ENCODE assay signal across 24 cellular contexts in genomic region chr4:101162990-101163380, GRCh38.
"Had no signal": no experiment of that assay in that cellular context is flagged by ENCODE, and none has a peak within 500 bp of the region (broad histone marks: within the 10 kb centered on the region; RNA-seq: fewer than 3 reads in every experiment).

No MANE protein-coding gene starts in this region.

- H3K27ac ChIP-seq: esophagus muscularis mucosa, gastroesophageal sphincter, heart left ventricle, hepatocyte, left ventricle myocardium inferior, lower lobe of right lung, ovary, sigmoid colon, stomach, testis, tibial artery had no signal

- H3K9me3 ChIP-seq: esophagus muscularis mucosa, gastroesophageal sphincter, heart left ventricle, left ventricle myocardium inferior, lower lobe of right lung, ovary, sigmoid colon, stomach, testis, tibial artery had no signal

- H3K4me3 ChIP-seq: esophagus muscularis mucosa, gastroesophageal sphincter, heart left ventricle, hepatocyte, left ventricle myocardium inferior, lower lobe of right lung, ovary, sigmoid colon, stomach, testis, tibial artery had no signal

- H3K4me1 ChIP-seq: lower lobe of right lung, testis had no signal

- H3K36me3 ChIP-seq: esophagus muscularis mucosa, gastroesophageal sphincter, heart left ventricle, left ventricle myocardium inferior, lower lobe of right lung, ovary, sigmoid colon, stomach, tibial artery had no signal

- ATAC-seq: foreskin keratinocyte; gastroesophageal sphincter; heart left ventricle; left colon; lower lobe of right lung; natural killer cell; stimulated activated effector memory CD8-positive, alpha-beta T cell treated with anti-CD3 and anti-CD28 coated beads, Interleukin-12 subunit alpha, Interleukin-12 subunit beta, amount 100 ng/mL, for 72 hours had no signal

- H3K27me3 ChIP-seq: esophagus muscularis mucosa, foreskin keratinocyte, gastroesophageal sphincter, heart left ventricle, hepatocyte, ovary, sigmoid colon, stomach, testis, tibial artery had no signal

- H3K4me2 ChIP-seq: hepatocyte had no signal

- FAIRE-seq: colon, endothelial cell of umbilical vein had no signal

- DNase-seq: effector CD8-positive, alpha-beta T cell; endodermal cell; foreskin keratinocyte; heart left ventricle; kidney glomerular epithelial cell; left colon; left ventricle myocardium inferior; lower lobe of right lung; natural killer cell; occipital lobe; ovary; sigmoid colon; stimulated activated CD4-positive, alpha-beta T cell treated with anti-CD3 and anti-CD28 coated beads, Interleukin-2, amount 100 ng/mL, for 24 hours; stimulated activated CD4-positive, alpha-beta T cell treated with anti-CD3 and anti-CD28 coated beads, Interleukin-4, amount 100 ng/mL, for 24 hours; stimulated activated naive CD4-positive, alpha-beta T cell treated with Interleukin-2 at 50 U/mL for 16 hours; stomach; testis; tibial artery had no signal

- H2AFZ ChIP-seq: hepatocyte had no signal
